ENCODE assay signal across 20 cellular contexts in the genomic region with DNA sequence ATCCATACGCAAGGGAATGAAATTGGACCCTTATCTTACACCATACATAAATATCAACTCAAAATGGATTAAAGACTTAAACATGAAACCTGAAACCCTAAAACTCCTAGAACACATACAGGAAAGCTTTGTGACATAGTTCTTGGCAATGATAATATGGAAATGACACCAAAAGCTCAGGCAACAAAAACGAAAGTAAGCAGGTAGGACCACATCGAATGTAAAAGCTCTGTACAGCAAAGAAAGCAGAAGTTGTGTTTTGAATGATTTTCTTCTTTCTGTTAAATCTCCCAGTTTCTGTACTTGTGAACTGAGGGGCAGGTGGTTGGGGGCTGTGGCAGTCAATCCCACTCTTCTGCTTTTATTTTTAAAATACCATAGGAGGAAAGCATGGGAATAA.
DNase-seq lines count a peak whose midpoint lies in the region; ATAC-seq, FAIRE-seq and TF ChIP-seq lines count a peak whose summit lies in the region.
"Had no signal": no experiment of that assay in that cellular context is flagged by ENCODE, and none has a peak within 500 bp of the region (broad histone marks: within the 10 kb centered on the region; RNA-seq: fewer than 3 reads in every experiment).

No MANE protein-coding gene starts in this region.

- H3K9ac ChIP-seq in Loucy (ENCODE audit: low read depth, low read length, poor library complexity, severe bottlenecking) = peak overlapping the region; percentile 34

- peaks cover 0 to 1% (median 0%) of the 10 kb centered on the region in 3 donors for H3K36me3 Mint-ChIP-seq in CD8-positive, alpha-beta memory T cell
- no peaks in the 10 kb centered on the region for H3K36me3 Mint-ChIP-seq in activated CD8-positive, alpha-beta T cell treated with anti-CD3 and anti-CD28 coated beads for 36 hours (ENCODE audit: low read depth)
- H3K36me3 Mint-ChIP-seq: activated naive CD4-positive, alpha-beta T cell treated with anti-CD3 and anti-CD28 coated beads, Interleukin-2, amount 10 ng/mL, durations not matched to agents 7 days and 5 days; stimulated activated memory B cell treated with anti-CD40 and anti-IgM and Interleukin-4, amounts not matched to agents 10 μg/mL and 1 μg/mL and 100 μg/mL, for 72 hours had no signal

- H3K4me3 Mint-ChIP-seq in CD8-positive, alpha-beta memory T cell = peak overlapping the region in 4 of 7 donors; percentile 15 to 57 (median 35)
- H3K4me3 Mint-ChIP-seq in activated CD8-positive, alpha-beta T cell treated with anti-CD3 and anti-CD28 coated beads for 36 hours = peak overlapping the region; percentile 13
- H3K4me3 Mint-ChIP-seq: activated naive CD4-positive, alpha-beta T cell treated with anti-CD3 and anti-CD28 coated beads, Interleukin-2, amount 10 ng/mL, durations not matched to agents 7 days and 5 days; stimulated activated memory B cell treated with anti-CD40 and anti-IgM and Interleukin-4, amounts not matched to agents 10 μg/mL and 1 μg/mL and 100 μg/mL, for 72 hours had no signal

- H3K9me3 Mint-ChIP-seq in CD8-positive, alpha-beta memory T cell = peaks cover 0 to 3% (median 0%) of the 10 kb centered on the region in 5 donors
- H3K9me3 Mint-ChIP-seq in activated CD8-positive, alpha-beta T cell treated with anti-CD3 and anti-CD28 coated beads for 36 hours = no peaks in the 10 kb centered on the region
- H3K9me3 Mint-ChIP-seq: activated naive CD4-positive, alpha-beta T cell treated with anti-CD3 and anti-CD28 coated beads, Interleukin-2, amount 10 ng/mL, durations not matched to agents 7 days and 5 days had no signal

- no peak overlapping the region for H3K27ac ChIP-seq in CD8-positive, alpha-beta memory T cell (ENCODE audit: low read depth, low read length)
- H3K27ac ChIP-seq: testis had no signal

- no peaks in the 10 kb centered on the region for H3K27me3 ChIP-seq in CD8-positive, alpha-beta memory T cell (ENCODE audit: insufficient read depth, low read length, poor library complexity, severe bottlenecking)
- H3K27me3 ChIP-seq in Loucy (ENCODE audit: insufficient read depth, low read length, poor library complexity, severe bottlenecking) = no peaks in the 10 kb centered on the region
- H3K27me3 ChIP-seq: testis had no signal

- H3K4me3 ChIP-seq in CD8-positive, alpha-beta memory T cell (ENCODE audit: low read length) = no peak overlapping the region
- H3K4me3 ChIP-seq in Loucy (ENCODE audit: low read length, poor library complexity, severe bottlenecking) = peak overlapping the region; percentile 70
- H3K4me3 ChIP-seq: smooth muscle cell, testis had no signal

- H2AFZ ChIP-seq in Loucy (ENCODE audit: low read length) = peak overlapping the region; percentile 87

- POLR2A ChIA-PET in CD8-positive, alpha-beta memory T cell (lab: Charles Lee) = no interaction called here
- POLR2A ChIA-PET in activated CD8-positive, alpha-beta T cell treated with anti-CD3 and anti-CD28 coated beads for 36 hours (lab: Charles Lee) = no interaction called here

- peak; percentile 47 for ATAC-seq in GM19351 (IDR thresholded peaks at IDR 0.05; ENCODE audit: unreplicated experiment)
- ATAC-seq in activated CD8-positive, alpha-beta T cell treated with anti-CD3 and anti-CD28 coated beads for 36 hours = no peak
- ATAC-seq: Right ventricle myocardium inferior; stimulated activated memory B cell treated with anti-CD40 and anti-IgM and Interleukin-4, amounts not matched to agents 10 μg/mL and 1 μg/mL and 100 μg/mL, for 72 hours had no signal

- CTCF ChIA-PET in CD8-positive, alpha-beta memory T cell (lab: Charles Lee) = no interaction called here
- CTCF ChIA-PET in activated CD8-positive, alpha-beta T cell treated with anti-CD3 and anti-CD28 coated beads for 36 hours (lab: Charles Lee) = interaction anchor here (1.6 kb wide), 1 partner anchor 20 kb away, joined by 3 read pairs; no protein-coding TSS in a partner anchor

- peaks cover 12 to 13% of the 10 kb centered on the region in 2 donors for H3K27me3 Mint-ChIP-seq in CD8-positive, alpha-beta memory T cell
- peaks cover 8% of the 10 kb centered on the region for H3K27me3 Mint-ChIP-seq in activated CD8-positive, alpha-beta T cell treated with anti-CD3 and anti-CD28 coated beads for 36 hours
- H3K27me3 Mint-ChIP-seq: activated naive CD4-positive, alpha-beta T cell treated with anti-CD3 and anti-CD28 coated beads, Interleukin-2, amount 10 ng/mL, durations not matched to agents 7 days and 5 days had no signal

- no peaks in the 10 kb centered on the region for H4K20me1 ChIP-seq in Loucy (ENCODE audit: insufficient read depth, low read length, poor library complexity, severe bottlenecking)

- no peaks in the 10 kb centered on the region for H3K9me2 ChIP-seq in Loucy (replicated peaks; ENCODE audit: low read depth, low read length)

- no peaks in the 10 kb centered on the region for H3K36me3 ChIP-seq in CD8-positive, alpha-beta memory T cell (ENCODE audit: insufficient read depth, low read length)
- H3K36me3 ChIP-seq in Loucy (ENCODE audit: insufficient read depth, low read length) = no peaks in the 10 kb centered on the region

- intact Hi-C loops in activated CD8-positive, alpha-beta T cell treated with anti-CD3 and anti-CD28 coated beads for 36 hours (cut with micrococcal nuclease) = no loop called here

- H3K4me1 Mint-ChIP-seq in CD8-positive, alpha-beta memory T cell = peaks cover 0 to 5% (median 4%) of the 10 kb centered on the region in 3 donors
- peaks cover 4% of the 10 kb centered on the region for H3K4me1 Mint-ChIP-seq in activated CD8-positive, alpha-beta T cell treated with anti-CD3 and anti-CD28 coated beads for 36 hours (ENCODE audit: low read depth)
- H3K4me1 Mint-ChIP-seq: activated naive CD4-positive, alpha-beta T cell treated with anti-CD3 and anti-CD28 coated beads, Interleukin-2, amount 10 ng/mL, durations not matched to agents 7 days and 5 days had no signal

- H3K4me2 ChIP-seq in Loucy (ENCODE audit: low read depth, low read length, poor library complexity, severe bottlenecking) = peak overlapping the region; percentile 67
- H3K4me2 ChIP-seq: smooth muscle cell had no signal

- DNase-seq in CD8-positive, alpha-beta memory T cell = no peak
- no peak for DNase-seq in activated CD8-positive, alpha-beta T cell treated with anti-CD3 and anti-CD28 coated beads for 36 hours
- no peak for DNase-seq in frontal cortex (ENCODE audit: low spot score in 2 of 2)
- no peak for DNase-seq in UCSD-AML1 (lab: John Stamatoyannopoulos, UW; ENCODE audit: unreplicated experiment)
- DNase-seq in central memory CD4-positive, alpha-beta T cell = no peak
- DNase-seq: activated CD8-positive, alpha-beta memory T cell treated with anti-CD3 and anti-CD28 coated beads for 24 hours; activated naive CD4-positive, alpha-beta T cell treated with anti-CD3 and anti-CD28 coated beads, Interleukin-2, amount 10 ng/mL, durations not matched to agents 7 days and 5 days; activated T-cell treated with anti-CD3 and anti-CD28 coated beads, Interleukin-2, amount 50 U/mL, for 48 hours; AML-193; Caco-2; head of caudate nucleus; NCI-H2171; NCI-H524 treated with DMSO at 0.1 percent for 48 hours; testis had no signal

- TF ChIP-seq CTCF in Loucy (conservative IDR thresholded peaks at IDR 0.05; ENCODE audit: low read length) = no peak
- TF ChIP-seq CTCF in activated CD8-positive, alpha-beta T cell treated with anti-CD3 and anti-CD28 coated beads for 36 hours (IDR thresholded peaks at IDR 0.05) = no peak

- no peak overlapping the region for H3K27ac Mint-ChIP-seq in CD8-positive, alpha-beta memory T cell
- H3K27ac Mint-ChIP-seq in activated CD8-positive, alpha-beta T cell treated with anti-CD3 and anti-CD28 coated beads for 36 hours = no peak overlapping the region
- H3K27ac Mint-ChIP-seq: activated naive CD4-positive, alpha-beta T cell treated with anti-CD3 and anti-CD28 coated beads, Interleukin-2, amount 10 ng/mL, durations not matched to agents 7 days and 5 days; stimulated activated memory B cell treated with anti-CD40 and anti-IgM and Interleukin-4, amounts not matched to agents 10 μg/mL and 1 μg/mL and 100 μg/mL, for 72 hours had no signal

- H3F3A ChIP-seq in Loucy (ENCODE audit: low read depth) = no peaks in the 10 kb centered on the region

- FAIRE-seq in frontal cortex (lab: Jason Lieb, UNC) = no peak
- FAIRE-seq: endothelial cell of umbilical vein had no signal

- no peaks in the 10 kb centered on the region for H3K79me2 ChIP-seq in Loucy (ENCODE audit: insufficient read depth, low read length)

- H3K4me1 ChIP-seq in CD8-positive, alpha-beta memory T cell (ENCODE audit: insufficient read depth, low read length) = no peaks in the 10 kb centered on the region
- H3K4me1 ChIP-seq in Loucy (ENCODE audit: insufficient read depth, low read length, poor library complexity, severe bottlenecking) = no peaks in the 10 kb centered on the region
- H3K4me1 ChIP-seq: Caco-2, testis had no signal

- H3K9me3 ChIP-seq in CD8-positive, alpha-beta memory T cell (ENCODE audit: low read length) = no peaks in the 10 kb centered on the region
- H3K9me3 ChIP-seq in Loucy (ENCODE audit: insufficient read depth, low read depth, low read length) = no peaks in the 10 kb centered on the region
- H3K9me3 ChIP-seq: Caco-2, testis had no signal
